ENCODE assay signal across 2 cellular contexts in genomic region chr1:230124187-230125128, GRCh38.
TF ChIP-seq lines count a peak whose summit lies in the region.

No MANE protein-coding gene starts in this region.

TF ChIP-seq in HEK293, 187 proteins besides CTCF, POLR2A, EP300 and RAD21 (continued from another document):
- TF ChIP-seq, protein P1, sequence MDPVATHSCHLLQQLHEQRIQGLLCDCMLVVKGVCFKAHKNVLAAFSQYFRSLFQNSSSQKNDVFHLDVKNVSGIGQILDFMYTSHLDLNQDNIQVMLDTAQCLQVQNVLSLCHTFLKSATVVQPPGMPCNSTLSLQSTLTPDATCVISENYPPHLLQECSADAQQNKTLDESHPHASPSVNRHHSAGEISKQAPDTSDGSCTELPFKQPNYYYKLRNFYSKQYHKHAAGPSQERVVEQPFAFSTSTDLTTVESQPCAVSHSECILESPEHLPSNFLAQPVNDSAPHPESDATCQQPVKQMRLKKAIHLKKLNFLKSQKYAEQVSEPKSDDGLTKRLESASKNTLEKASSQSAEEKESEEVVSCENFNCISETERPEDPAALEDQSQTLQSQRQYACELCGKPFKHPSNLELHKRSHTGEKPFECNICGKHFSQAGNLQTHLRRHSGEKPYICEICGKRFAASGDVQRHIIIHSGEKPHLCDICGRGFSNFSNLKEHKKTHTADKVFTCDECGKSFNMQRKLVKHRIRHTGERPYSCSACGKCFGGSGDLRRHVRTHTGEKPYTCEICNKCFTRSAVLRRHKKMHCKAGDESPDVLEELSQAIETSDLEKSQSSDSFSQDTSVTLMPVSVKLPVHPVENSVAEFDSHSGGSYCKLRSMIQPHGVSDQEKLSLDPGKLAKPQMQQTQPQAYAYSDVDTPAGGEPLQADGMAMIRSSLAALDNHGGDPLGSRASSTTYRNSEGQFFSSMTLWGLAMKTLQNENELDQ (tag by site-specific recombination; IDR thresholded peaks at IDR 0.05; ENCODE audit: low read depth) = no peak
- no peak for TF ChIP-seq ZNF239 (tag by site-specific recombination; IDR thresholded peaks at IDR 0.05)

TF ChIP-seq in WTC11, 78 proteins besides CTCF, POLR2A, EP300 and RAD21 (continued from another document):
- TF ChIP-seq, protein P2, sequence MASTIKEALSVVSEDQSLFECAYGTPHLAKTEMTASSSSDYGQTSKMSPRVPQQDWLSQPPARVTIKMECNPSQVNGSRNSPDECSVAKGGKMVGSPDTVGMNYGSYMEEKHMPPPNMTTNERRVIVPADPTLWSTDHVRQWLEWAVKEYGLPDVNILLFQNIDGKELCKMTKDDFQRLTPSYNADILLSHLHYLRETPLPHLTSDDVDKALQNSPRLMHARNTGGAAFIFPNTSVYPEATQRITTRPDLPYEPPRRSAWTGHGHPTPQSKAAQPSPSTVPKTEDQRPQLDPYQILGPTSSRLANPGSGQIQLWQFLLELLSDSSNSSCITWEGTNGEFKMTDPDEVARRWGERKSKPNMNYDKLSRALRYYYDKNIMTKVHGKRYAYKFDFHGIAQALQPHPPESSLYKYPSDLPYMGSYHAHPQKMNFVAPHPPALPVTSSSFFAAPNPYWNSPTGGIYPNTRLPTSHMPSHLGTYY (CRISPR knock-in tag; IDR thresholded peaks at IDR 0.05) = no peak
- TF ChIP-seq SMAD3 (CRISPR knock-in tag; IDR thresholded peaks at IDR 0.05; ENCODE audit: borderline replicate concordance) (no peak), OVOL2 (CRISPR knock-in tag; IDR thresholded peaks at IDR 0.05; ENCODE audit: borderline replicate concordance) (no peak), CDX4 (CRISPR knock-in tag; IDR thresholded peaks at IDR 0.05; ENCODE audit: borderline replicate concordance) (no peak), ZBTB43 (CRISPR knock-in tag; IDR thresholded peaks at IDR 0.05) (no peak), ZNF317 (CRISPR knock-in tag; IDR thresholded peaks at IDR 0.05; ENCODE audit: borderline replicate concordance, low read depth) (no peak), ZSCAN18 (CRISPR knock-in tag; IDR thresholded peaks at IDR 0.05) (no peak), ZNF423 (CRISPR knock-in tag; IDR thresholded peaks at IDR 0.05) (no peak)
